Comparison of ENCODE assay signal across 8 cellular contexts in genomic region chr17:75181608-75182318, GRCh38. TPM values are rescaled to one million over a fixed set of nuclear protein-coding genes. Genes with fewer than 3 reads are reported as not detected.
DNase-seq lines count a peak whose midpoint lies in the region; ATAC-seq and TF ChIP-seq lines count a peak whose summit lies in the region.

No MANE protein-coding gene starts in this region.

- H3K9me3 ChIP-seq in HUES6 (ENCODE audit: control insufficient read depth, insufficient read depth, low read depth, low read length): no peaks in the 10 kb centered on the region
- H3K9me3 ChIP-seq in esophagus squamous epithelium: no peaks in the 10 kb centered on the region
- no peaks in the 10 kb centered on the region for H3K9me3 ChIP-seq in neural progenitor cell (ENCODE audit: low read depth)
- H3K9me3 ChIP-seq in upper lobe of right lung: no peaks in the 10 kb centered on the region

- POLR2A ChIA-PET in activated CD4-positive, alpha-beta memory T cell treated with anti-CD3 and anti-CD28 coated beads, Interleukin-2, amount 10 ng/mL, durations not matched to agents 7 days and 5 days (lab: Charles Lee): interaction anchor here (0.6 to 2.9 kb wide), 20 partner anchors 8 to 169 kb away, joined by 3 to 23 read pairs (median 5); partner anchors contain the start of genes ARMC7, GGA3, JPT1 and MRPS7

- H3K4me1 Mint-ChIP-seq in activated CD4-positive, alpha-beta memory T cell treated with anti-CD3 and anti-CD28 coated beads, Interleukin-2, amount 10 ng/mL, durations not matched to agents 7 days and 5 days: peaks cover 46% of the 10 kb centered on the region
- H3K4me1 Mint-ChIP-seq in neural progenitor cell: peaks cover 20% of the 10 kb centered on the region

- H3K36me3 ChIP-seq in HUES6 (ENCODE audit: control insufficient read depth, insufficient read depth, low read length) (peaks cover 42% of the 10 kb centered on the region), esophagus squamous epithelium (peaks cover 0 to 34% (median 0%) of the 10 kb centered on the region in 3 donors), neural progenitor cell (peaks cover 11% of the 10 kb centered on the region), upper lobe of right lung (peaks cover 26% of the 10 kb centered on the region)

- peaks cover 41% of the 10 kb centered on the region for H3F3A ChIP-seq in neural progenitor cell (ENCODE audit: low read depth)

- H3K27ac ChIP-seq in HUES6 (ENCODE audit: low read depth, low read length) (peak overlapping the region; percentile 96), esophagus squamous epithelium (peak overlapping the region; percentile 97 to 100 (median 99)), neural progenitor cell (peak overlapping the region; percentile 100), upper lobe of right lung (peak overlapping the region; percentile 97)

- peaks cover 38% of the 10 kb centered on the region for H3K36me3 Mint-ChIP-seq in activated CD4-positive, alpha-beta memory T cell treated with anti-CD3 and anti-CD28 coated beads, Interleukin-2, amount 10 ng/mL, durations not matched to agents 7 days and 5 days (ENCODE audit: low read depth)
- peaks cover 9% of the 10 kb centered on the region for H3K36me3 Mint-ChIP-seq in neural progenitor cell

- H3K27me3 ChIP-seq in HUES6 (ENCODE audit: control insufficient read depth, insufficient read depth, low read length): no peaks in the 10 kb centered on the region
- H3K27me3 ChIP-seq in esophagus squamous epithelium: no peaks in the 10 kb centered on the region
- no peaks in the 10 kb centered on the region for H3K27me3 ChIP-seq in neural progenitor cell
- no peaks in the 10 kb centered on the region for H3K27me3 ChIP-seq in upper lobe of right lung

- ATAC-seq in upper lobe of right lung: no peak

- peaks cover 66% of the 10 kb centered on the region for H3K79me2 ChIP-seq in neural progenitor cell (ENCODE audit: low read depth)

- peak overlapping the region; percentile 99 for H3K4me2 ChIP-seq in neural progenitor cell

- TF ChIP-seq POLR2A in esophagus squamous epithelium (IDR thresholded peaks at IDR 0.05): no peak

- peaks cover 8% of the 10 kb centered on the region; the same call in 1 of the 2 replicates for H3K4me1 ChIP-seq in HUES6 (ENCODE audit: control insufficient read depth, insufficient read depth, low read length)
- peaks cover 6 to 48% (median 24%) of the 10 kb centered on the region in 3 donors for H3K4me1 ChIP-seq in esophagus squamous epithelium
- peaks cover 10% of the 10 kb centered on the region for H3K4me1 ChIP-seq in neural progenitor cell
- H3K4me1 ChIP-seq in upper lobe of right lung: peaks cover 24% of the 10 kb centered on the region

- no peaks in the 10 kb centered on the region for H3K27me3 Mint-ChIP-seq in activated CD4-positive, alpha-beta memory T cell treated with anti-CD3 and anti-CD28 coated beads, Interleukin-2, amount 10 ng/mL, durations not matched to agents 7 days and 5 days
- H3K27me3 Mint-ChIP-seq in neural progenitor cell (ENCODE audit: insufficient read depth, low read depth): no peaks in the 10 kb centered on the region

- H3K9ac ChIP-seq in HUES6 (ENCODE audit: low read length) (peak overlapping the region; percentile 100), neural progenitor cell (peak overlapping the region; percentile 97)

- CTCF ChIA-PET in activated CD4-positive, alpha-beta memory T cell treated with anti-CD3 and anti-CD28 coated beads, Interleukin-2, amount 10 ng/mL, durations not matched to agents 7 days and 5 days (lab: Charles Lee): interaction anchor here (0.5 to 2.4 kb wide), 6 partner anchors 10 to 220 kb away, joined by 3 to 19 read pairs (median 6); partner anchors contain the start of gene MRPL58

- no peak for TF ChIP-seq CTCF in GM13977 (IDR thresholded peaks at IDR 0.05; ENCODE audit: extremely low read depth, insufficient read depth, missing control alignments)
- no peak for TF ChIP-seq CTCF in esophagus squamous epithelium (IDR thresholded peaks at IDR 0.05)
- no peak for TF ChIP-seq CTCF in neural progenitor cell (IDR thresholded peaks at IDR 0.05)
- TF ChIP-seq CTCF in upper lobe of right lung (IDR thresholded peaks at IDR 0.05): no peak

- no peaks in the 10 kb centered on the region for H3K9me3 Mint-ChIP-seq in activated CD4-positive, alpha-beta memory T cell treated with anti-CD3 and anti-CD28 coated beads, Interleukin-2, amount 10 ng/mL, durations not matched to agents 7 days and 5 days
- H3K9me3 Mint-ChIP-seq in neural progenitor cell: no peaks in the 10 kb centered on the region

- WGBS in esophagus squamous epithelium, 2 donors: 0 to 1% methylated on average over 15 of the region's 34 CpGs

- H4K20me1 ChIP-seq in neural progenitor cell (ENCODE audit: low read depth): peaks cover 54% of the 10 kb centered on the region

- intact Hi-C loops in esophagus squamous epithelium (cut with DNase I): no loop called here
- intact Hi-C loops in upper lobe of right lung (cut with DNase I): no loop called here

- no peak overlapping the region for H2AFZ ChIP-seq in neural progenitor cell (replicated peaks)

- H3K27ac Mint-ChIP-seq in activated CD4-positive, alpha-beta memory T cell treated with anti-CD3 and anti-CD28 coated beads, Interleukin-2, amount 10 ng/mL, durations not matched to agents 7 days and 5 days: peak overlapping the region; percentile 78
- peak overlapping the region; percentile 19 for H3K27ac Mint-ChIP-seq in neural progenitor cell

- peak overlapping the region; percentile 97 for H3K4me3 ChIP-seq in HUES6 (ENCODE audit: low read depth, low read length)
- peak overlapping the region; percentile 83 to 98 (median 91) for H3K4me3 ChIP-seq in esophagus squamous epithelium
- H3K4me3 ChIP-seq in neural progenitor cell: peak overlapping the region; percentile 85
- H3K4me3 ChIP-seq in upper lobe of right lung: peak overlapping the region; percentile 98

- DNase-seq in GM13977 (ENCODE audit: low spot score) (peak; percentile 35), esophagus squamous epithelium (lab: John Stamatoyannopoulos, UW) (no peak), neural progenitor cell (ENCODE audit: low spot score) (peak; percentile 50), upper lobe of right lung (peak; percentile 64), occipital lobe (lab: John Stamatoyannopoulos, UW) (no peak), cerebellar cortex (ENCODE audit: low spot score) (no peak)
- peak; percentile 51 for DNase-seq in activated CD4-positive, alpha-beta memory T cell treated with anti-CD3 and anti-CD28 coated beads, Interleukin-2, amount 10 ng/mL, durations not matched to agents 7 days and 5 days

- H3K4me3 Mint-ChIP-seq in activated CD4-positive, alpha-beta memory T cell treated with anti-CD3 and anti-CD28 coated beads, Interleukin-2, amount 10 ng/mL, durations not matched to agents 7 days and 5 days: peak overlapping the region; percentile 82
- H3K4me3 Mint-ChIP-seq in neural progenitor cell: peak overlapping the region; percentile 91

- in situ Hi-C loops in GM13977 (cut with MboI; ENCODE audit: low pct_unique_long_range_greater_than_20kb, low sequenced_read_pairs, unreplicated experiment): loop anchor here (25.0 kb wide), 1 partner anchor 419 kb away; no protein-coding TSS in a partner anchor

RNA-seq across cellular contexts. Expression of gene SUMO2, which starts 1.0 kb away (rescaled TPM):
- 100 to 1,000 TPM; 548 to 559 TPM for total RNA-seq in activated CD4-positive, alpha-beta memory T cell treated with anti-CD3 and anti-CD28 coated beads, Interleukin-2, amount 10 ng/mL, durations not matched to agents 7 days and 5 days
- 100 to 1,000 TPM in 1 of 4 donors, 10 to 100 TPM in 3; 49.5 to 110 (median 69.5) TPM for total RNA-seq in esophagus squamous epithelium
- 250 and 372 TPM in 2 replicates for total RNA-seq in neural progenitor cell (ENCODE audit: low replicate concordance)
- 316 TPM for total RNA-seq in upper lobe of right lung
- 264 TPM for total RNA-seq in occipital lobe

RNA-seq across cellular contexts. Expression of gene NUP85, which starts 23.7 kb away (rescaled TPM):
- 100 to 1,000 TPM; 109 to 116 TPM for total RNA-seq in activated CD4-positive, alpha-beta memory T cell treated with anti-CD3 and anti-CD28 coated beads, Interleukin-2, amount 10 ng/mL, durations not matched to agents 7 days and 5 days
- total RNA-seq in esophagus squamous epithelium: 10 to 100 TPM; 17.5 to 33.3 (median 29.0) TPM
- total RNA-seq in neural progenitor cell (ENCODE audit: low replicate concordance): 58.2 and 88.6 TPM in 2 replicates
- total RNA-seq in upper lobe of right lung: 63.7 TPM
- total RNA-seq in occipital lobe: 25.1 TPM

RNA-seq across cellular contexts. Expression of gene JPT1, which starts 27.5 kb away (rescaled TPM):
- total RNA-seq in activated CD4-positive, alpha-beta memory T cell treated with anti-CD3 and anti-CD28 coated beads, Interleukin-2, amount 10 ng/mL, durations not matched to agents 7 days and 5 days: 100 to 1,000 TPM; 305 to 329 TPM
- total RNA-seq in esophagus squamous epithelium (100 to 1,000 TPM in 3 of 4 donors, 10 to 100 TPM in 1; 82.2 to 249 (median 196) TPM), neural progenitor cell (ENCODE audit: low replicate concordance) (236 and 286 TPM in 2 replicates), upper lobe of right lung (47.8 TPM), occipital lobe (548 TPM)

RNA-seq across cellular contexts. Expression of gene NT5C, which starts 50.2 kb away (rescaled TPM):
- 10 to 100 TPM; 68.2 to 69.4 TPM for total RNA-seq in activated CD4-positive, alpha-beta memory T cell treated with anti-CD3 and anti-CD28 coated beads, Interleukin-2, amount 10 ng/mL, durations not matched to agents 7 days and 5 days
- total RNA-seq in esophagus squamous epithelium: 10 to 100 TPM; 81.7 to 97.5 (median 88.4) TPM
- 45.8 and 117 TPM in 2 replicates for total RNA-seq in neural progenitor cell (ENCODE audit: low replicate concordance)
- total RNA-seq in upper lobe of right lung: 35.8 TPM
- total RNA-seq in occipital lobe: 18.1 TPM

Comparison
In these comparisons a context has a peak if more than half of its experiments do, and no peak if none do; other contexts are left out.
1. DNase-seq: peak in GM13977 (single experiment), activated CD4-positive, alpha-beta memory T cell treated with anti-CD3 and anti-CD28 coated beads, Interleukin-2, amount 10 ng/mL, durations not matched to agents 7 days and 5 days (single experiment), neural progenitor cell (single experiment) and upper lobe of right lung (single experiment); none in esophagus squamous epithelium (single experiment), occipital lobe (single experiment) and cerebellar cortex (single experiment).
2. Peak in every context shown above with its lines, with median percentiles within 50 percentile points of each other: H3K27ac ChIP-seq and H3K4me3 ChIP-seq.